ENCODE assay signal across 22 cellular contexts in the genomic region with DNA sequence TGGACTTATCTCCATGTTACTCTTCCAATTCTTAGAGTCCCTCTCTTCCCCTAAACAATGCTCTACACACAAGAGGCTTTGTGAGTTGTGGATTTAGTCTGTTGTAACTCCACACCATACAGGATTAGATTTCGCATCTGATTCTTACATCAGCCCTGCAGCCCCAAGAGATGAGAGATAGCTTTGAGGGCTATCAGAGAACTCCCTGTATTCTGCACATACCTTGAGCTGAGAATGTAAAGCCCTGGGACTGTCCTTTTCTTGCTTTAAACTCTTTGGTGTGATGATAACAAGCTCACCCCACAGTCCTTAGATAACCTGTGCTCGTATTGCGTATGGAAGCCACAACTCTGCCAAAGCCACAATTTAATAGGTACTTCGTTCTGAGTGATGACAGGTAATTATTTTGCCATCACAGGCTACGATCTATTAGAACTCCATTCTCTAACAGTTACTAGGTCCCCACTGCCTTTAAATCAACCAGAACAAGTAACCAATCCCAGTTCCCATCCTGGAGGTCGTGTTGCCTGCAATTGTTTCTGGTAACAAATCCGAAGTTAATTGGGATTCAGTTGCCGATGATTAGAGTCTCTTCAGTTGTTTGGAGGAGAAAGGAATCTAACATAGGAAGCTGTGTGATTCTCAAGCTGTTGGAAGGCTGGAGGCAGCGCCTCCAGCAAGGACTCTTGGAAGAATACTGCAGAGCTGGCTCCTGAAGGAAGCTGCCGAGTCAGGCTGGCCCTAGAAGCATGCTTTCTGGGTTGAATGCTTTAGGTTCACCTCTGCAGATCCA. TPM values are rescaled to one million over a fixed set of nuclear protein-coding genes. Genes with fewer than 3 reads are reported as not detected.
DNase-seq lines count a peak whose midpoint lies in the region; FAIRE-seq and TF ChIP-seq lines count a peak whose summit lies in the region.
"Had no signal": no experiment of that assay in that cellular context is flagged by ENCODE, and none has a peak within 500 bp of the region (broad histone marks: within the 10 kb centered on the region; RNA-seq: fewer than 3 reads in every experiment).

No MANE protein-coding gene starts in this region.

- no peak overlapping the region for H2BK12ac ChIP-seq in neuronal stem cell (ENCODE audit: low read length)

- no peaks in the 10 kb centered on the region for H3K9me3 ChIP-seq in neuronal stem cell (replicated peaks in 1 of 2; ENCODE audit: control insufficient read depth in 2 of 2, insufficient read depth in 1 of 2, low read depth in 1 of 2, low read length in 2 of 2)

- H3K27me3 ChIP-seq in neuronal stem cell (ENCODE audit: control insufficient read depth in 3 of 3, insufficient read depth in 3 of 3, low read depth in 1 of 3, low read length in 3 of 3) = peaks cover 0 to 2% (median 0%) of the 10 kb centered on the region in 3 experiments

- in situ Hi-C loops in ACHN (cut with HindIII; ENCODE audit: low pct_ligation_motif_present, low pct_unique_long_range_greater_than_20kb, low sequenced_read_pairs) = no loop called here

- H3K23ac ChIP-seq in neuronal stem cell (ENCODE audit: low read depth, low read length, poor library complexity) = no peak overlapping the region

- no peak overlapping the region for H2BK5ac ChIP-seq in neuronal stem cell (ENCODE audit: low read length)

- H3K4me2 ChIP-seq in neuronal stem cell (ENCODE audit: insufficient read depth, low read length, poor library complexity, severe bottlenecking) = peak overlapping the region; percentile 13
- H3K4me2 ChIP-seq: smooth muscle cell had no signal

- H3K4me1 ChIP-seq in neuronal stem cell (ENCODE audit: control insufficient read depth in 2 of 2, insufficient read depth in 1 of 2, low read depth in 1 of 2, low read length in 2 of 2) = peaks cover 3 to 17% of the 10 kb centered on the region in 2 donors

- peak; percentile 13 for FAIRE-seq in GM12891 (lab: Jason Lieb, UNC)
- FAIRE-seq: D721Med, endothelial cell of umbilical vein, GM18507 had no signal

- no peaks in the 10 kb centered on the region for H3K79me1 ChIP-seq in neuronal stem cell (ENCODE audit: low read depth, low read length)

- H3K18ac ChIP-seq in neuronal stem cell (ENCODE audit: low read length) = peak overlapping the region; percentile 61

- H4K91ac ChIP-seq in neuronal stem cell (ENCODE audit: low read depth, low read length, poor library complexity) = no peak overlapping the region

- no peak overlapping the region for H3K9ac ChIP-seq in neuronal stem cell (ENCODE audit: low read depth, low read length, poor library complexity)

- peak overlapping the region; percentile 15 for H2AFZ ChIP-seq in neuronal stem cell (ENCODE audit: low read length)

- DNase-seq in NCI-H2107 treated with DMSO at 0.1 percent for 48 hours (lab: John Stamatoyannopoulos, UW; ENCODE audit: unreplicated experiment) = peak; percentile 68
- DNase-seq in NCI-H2107 (lab: John Stamatoyannopoulos, UW) = no peak
- no peak for DNase-seq in GM12891 (ENCODE audit: insufficient read length, low spot score)
- DNase-seq in NCI-H2227 treated with DMSO at 0.1 percent for 48 hours (lab: John Stamatoyannopoulos, UW) = peak; percentile 58
- DNase-seq in neuronal stem cell (ENCODE audit: low spot score) = peak; percentile 45
- no peak for DNase-seq in DMS 273 (lab: John Stamatoyannopoulos, UW; ENCODE audit: unreplicated experiment)
- DNase-seq in ACHN = no peak
- DNase-seq in midbrain (lab: John Stamatoyannopoulos, UW) = no peak
- DNase-seq: activated CD4-positive, alpha-beta T cell treated with anti-CD3 and anti-CD28 coated beads for 48 hours; activated naive CD4-positive, alpha-beta T cell treated with anti-CD3 and anti-CD28 coated beads, Interleukin-2, amount 50 U/mL, for 16 hours; activated T-cell treated with anti-CD3 and anti-CD28 coated beads, Interleukin-2, amount 50 U/mL, for 72 hours; aorta; NCI-H1048; NCI-H1930; NCI-H526; SHP77 treated with DMSO at 0.1 percent for 48 hours; stimulated activated naive CD4-positive, alpha-beta T cell treated with Interleukin-2 at 50 U/mL for 16 hours had no signal

- H2AK5ac ChIP-seq in neuronal stem cell (ENCODE audit: low read depth, low read length) = no peak overlapping the region

- H4K8ac ChIP-seq in neuronal stem cell (ENCODE audit: low read depth, low read length) = no peak overlapping the region

- H2BK15ac ChIP-seq in neuronal stem cell (ENCODE audit: low read length) = no peak overlapping the region

- no CpG with 5 or more reads among the region's 10 CpGs for WGBS in neuronal stem cell (ENCODE audit: extremely low coverage in 2 of 2, insufficient read length in 2 of 2, insufficient replicate concordance in 1 of 2), 2 donors

- H3K4me3 ChIP-seq in neuronal stem cell (ENCODE audit: low read length in 2 of 2) = no peak overlapping the region
- H3K4me3 ChIP-seq: smooth muscle cell had no signal

- H2BK120ac ChIP-seq in neuronal stem cell (ENCODE audit: low read depth, low read length) = no peak overlapping the region

- no peaks in the 10 kb centered on the region for H3K36me3 ChIP-seq in neuronal stem cell (replicated peaks in 1 of 2; ENCODE audit: control insufficient read depth in 2 of 2, insufficient read depth in 2 of 2, low read length in 2 of 2)

- H3K27ac ChIP-seq in neuronal stem cell (replicated peaks; ENCODE audit: low read length) = peak overlapping the region; percentile 80

- no peak for TF ChIP-seq POLR2A in GM12891 (IDR thresholded peaks at IDR 0.05; ENCODE audit: low read depth, low read length)

- no peak overlapping the region for H3K4ac ChIP-seq in neuronal stem cell (ENCODE audit: low read length)

- H3K14ac ChIP-seq in neuronal stem cell (ENCODE audit: low read length) = no peak overlapping the region

TF ChIP-seq in GM12891, 5 proteins besides CTCF, POLR2A, EP300 and RAD21:
- TF ChIP-seq POU2F2 (IDR thresholded peaks at IDR 0.05; ENCODE audit: low read depth, low read length) = no peak
- no peak for TF ChIP-seq POLR2AphosphoS5 (IDR thresholded peaks at IDR 0.05; ENCODE audit: low read depth, low read length)
- no peak for TF ChIP-seq SPI1 (IDR thresholded peaks at IDR 0.05; ENCODE audit: low read depth, low read length)
- no peak for TF ChIP-seq PAX5 (IDR thresholded peaks at IDR 0.05; ENCODE audit: insufficient read depth, low read length, severe bottlenecking)
- no peak for TF ChIP-seq TAF1 (IDR thresholded peaks at IDR 0.05; ENCODE audit: low read depth, low read length)

RNA-seq across cellular contexts. Expression of gene PARVG, which starts 1.3 kb away (rescaled TPM):
- polyA plus RNA-seq in GM12891 (2012; ENCODE audit: low read depth, missing spikeins) = 80.4 TPM
- polyA plus RNA-seq in neuronal stem cell (2013, experiment 1 of 2) = 0.18 TPM
- polyA plus RNA-seq in neuronal stem cell (2013, experiment 2 of 2) = 0.06 TPM
- polyA plus RNA-seq: BJ, endothelial cell of umbilical vein, smooth muscle cell had no signal

Comparison
In these comparisons a context has a peak if more than half of its experiments do, and no peak if none do; other contexts are left out.
1. DNase-seq: peak in NCI-H2107 treated with DMSO at 0.1 percent for 48 hours (single experiment), NCI-H2227 treated with DMSO at 0.1 percent for 48 hours (single experiment) and neuronal stem cell (single experiment); none in NCI-H2107 (single experiment), GM12891 (single experiment), DMS 273 (single experiment), ACHN (single experiment) and midbrain (single experiment).